In genomic region chr7:23628370-23628769, GRCh38 we compare ENCODE assay signal across 21 cellular contexts.
"Had no signal": no experiment of that assay in that cellular context is flagged by ENCODE, and none has a peak within 500 bp of the region (broad histone marks: within the 10 kb centered on the region; RNA-seq: fewer than 3 reads in every experiment).

No MANE protein-coding gene starts in this region.

- H3K36me3 ChIP-seq: thoracic aorta, transverse colon had no signal

- H3K4me1 ChIP-seq: esophagus muscularis mucosa, parathyroid adenoma, psoas muscle, stomach, transverse colon had no signal

- H3K4me3 ChIP-seq: esophagus muscularis mucosa, gastroesophageal sphincter, psoas muscle, stomach, thoracic aorta, transverse colon had no signal

- FAIRE-seq: colon, kidney had no signal

- H3K27ac ChIP-seq: epithelial cell of prostate, esophagus muscularis mucosa, gastroesophageal sphincter, parathyroid adenoma, psoas muscle, stomach, thoracic aorta, transverse colon had no signal

- ATAC-seq: effector memory CD8-positive, alpha-beta T cell; gastroesophageal sphincter; left cardiac atrium; left ventricle myocardium superior; natural killer cell treated with Interleukin-12 subunit alpha and Interleukin-12 subunit beta and Interleukin-15 and Interleukin-18, amount 100 ng/mL, for 72 hours; psoas muscle; sciatic nerve had no signal

- H3K27me3 ChIP-seq: esophagus muscularis mucosa, gastroesophageal sphincter, stomach, transverse colon had no signal

- H2AFZ ChIP-seq: parathyroid adenoma had no signal

- H3K9ac ChIP-seq: parathyroid adenoma had no signal

- DNase-seq: cerebellar nuclear complex; effector memory CD8-positive, alpha-beta T cell; kidney; left cardiac atrium; left ventricle myocardium superior; midbrain; psoas muscle; retina; stimulated activated CD4-positive, alpha-beta T cell treated with anti-CD3 and anti-CD28 coated beads, Interleukin-2, amount 100 ng/mL, for 24 hours; stimulated activated naive CD4-positive, alpha-beta T cell; stomach; substantia nigra; transverse colon had no signal

- H3K9me3 ChIP-seq: esophagus muscularis mucosa, gastroesophageal sphincter, psoas muscle, stomach, thoracic aorta, transverse colon had no signal
